ENCODE assay signal across 9 cellular contexts in the genomic region with DNA sequence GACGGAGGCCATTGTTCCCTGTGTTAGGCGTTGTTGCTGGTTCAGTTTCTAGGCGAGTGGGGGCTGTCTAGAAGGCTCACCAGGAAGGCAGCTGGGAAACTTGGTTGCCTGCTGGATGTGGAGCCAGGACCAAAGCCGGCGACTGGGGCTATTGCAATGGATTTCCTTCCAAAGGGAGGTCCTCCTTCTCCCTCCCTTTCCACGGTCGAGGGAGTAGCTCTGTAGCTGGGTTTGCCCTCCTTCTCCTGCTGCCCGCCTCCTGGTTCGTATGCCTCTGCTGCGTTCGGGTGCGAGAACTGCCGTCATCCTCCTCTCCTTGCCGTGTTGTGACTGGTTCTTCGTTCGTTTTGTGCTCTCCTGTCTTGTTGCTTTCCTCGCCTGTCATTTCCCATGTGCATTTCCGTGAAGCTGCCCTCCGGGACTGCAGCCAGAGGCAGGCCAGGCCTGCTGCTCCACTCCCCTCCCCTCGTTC.
DNase-seq lines count a peak whose midpoint lies in the region; ATAC-seq, FAIRE-seq and TF ChIP-seq lines count a peak whose summit lies in the region.
"Had no signal": no experiment of that assay in that cellular context is flagged by ENCODE, and none has a peak within 500 bp of the region (broad histone marks: within the 10 kb centered on the region; RNA-seq: fewer than 3 reads in every experiment).

No MANE protein-coding gene starts in this region.

- no peaks in the 10 kb centered on the region for H3K27me3 Mint-ChIP-seq in WTC11 (ENCODE audit: low read depth)
- H3K27me3 Mint-ChIP-seq in type B pancreatic cell, result no peaks in the 10 kb centered on the region

- H3K4me3 Mint-ChIP-seq in WTC11 (peak overlapping the region; percentile 49), type B pancreatic cell (peak overlapping the region; percentile 69)
- H3K4me3 Mint-ChIP-seq: activated naive CD8-positive, alpha-beta T cell treated with anti-CD3 and anti-CD28 coated beads, Interleukin-2, amount 10 ng/mL, durations not matched to agents 7 days and 5 days had no signal

- H3K4me1 ChIP-seq in muscle layer of duodenum (ENCODE audit: control insufficient read depth in 1 of 2, insufficient read depth in 2 of 2, low read length in 2 of 2), result peaks cover 0 to 10% of the 10 kb centered on the region in 2 donors
- H3K4me1 ChIP-seq: HAP-1 had no signal

- ATAC-seq in WTC11 (peak; percentile 85), GM21825 (IDR thresholded peaks at IDR 0.05; ENCODE audit: unreplicated experiment) (no peak)

- H3K27me3 ChIP-seq in muscle layer of duodenum (ENCODE audit: low read depth, low read length), result no peaks in the 10 kb centered on the region

- no peaks in the 10 kb centered on the region for H3K36me3 ChIP-seq in muscle layer of duodenum (ENCODE audit: control insufficient read depth in 1 of 2, insufficient read depth in 2 of 2, low read length in 2 of 2)
- H3K36me3 ChIP-seq: HAP-1 had no signal

- no peak for TF ChIP-seq CTCF in WTC11 (IDR thresholded peaks at IDR 0.05)
- no peak for TF ChIP-seq CTCF in type B pancreatic cell (conservative IDR thresholded peaks at IDR 0.05)

- FAIRE-seq in urothelium cell line (lab: Jason Lieb, UNC), result no peak

- H3K9me3 Mint-ChIP-seq in WTC11 (no peaks in the 10 kb centered on the region), type B pancreatic cell (no peaks in the 10 kb centered on the region)
- H3K9me3 Mint-ChIP-seq: activated naive CD8-positive, alpha-beta T cell treated with anti-CD3 and anti-CD28 coated beads, Interleukin-2, amount 10 ng/mL, durations not matched to agents 7 days and 5 days had no signal

- H3K4me3 ChIP-seq in muscle layer of duodenum (ENCODE audit: low read depth in 1 of 2, low read length in 2 of 2), result peak overlapping the region; percentile 22 to 37
- H3K4me3 ChIP-seq: HAP-1 had no signal

- H3K4me1 Mint-ChIP-seq in WTC11 (peaks cover 33% of the 10 kb centered on the region), type B pancreatic cell (ENCODE audit: unreplicated experiment) (peaks cover 37% of the 10 kb centered on the region)
- H3K4me1 Mint-ChIP-seq: activated naive CD8-positive, alpha-beta T cell treated with anti-CD3 and anti-CD28 coated beads, Interleukin-2, amount 10 ng/mL, durations not matched to agents 7 days and 5 days had no signal

- DNase-seq in WTC11 (ENCODE audit: low spot score) (peak; percentile 38), globus pallidus (ENCODE audit: low spot score) (peak; percentile 20), type B pancreatic cell (ENCODE audit: extremely low spot score, unreplicated experiment) (no peak), HCEC 1CT (no peak), urothelium cell line (ENCODE audit: low spot score) (no peak)
- DNase-seq: activated naive CD8-positive, alpha-beta T cell treated with anti-CD3 and anti-CD28 coated beads, Interleukin-2, amount 10 ng/mL, durations not matched to agents 7 days and 5 days had no signal

- POLR2A ChIA-PET in WTC11 (lab: Charles Lee), result no interaction called here

- no peak overlapping the region for H3K27ac ChIP-seq in muscle layer of duodenum (ENCODE audit: low read length)

- H3K9me3 ChIP-seq in muscle layer of duodenum (ENCODE audit: control insufficient read depth in 1 of 2, low read length in 2 of 2), result no peaks in the 10 kb centered on the region
- H3K9me3 ChIP-seq: HAP-1 had no signal

- H3K36me3 Mint-ChIP-seq in WTC11, result no peaks in the 10 kb centered on the region
- H3K36me3 Mint-ChIP-seq in type B pancreatic cell, result no peaks in the 10 kb centered on the region
- H3K36me3 Mint-ChIP-seq: activated naive CD8-positive, alpha-beta T cell treated with anti-CD3 and anti-CD28 coated beads, Interleukin-2, amount 10 ng/mL, durations not matched to agents 7 days and 5 days had no signal

- CTCF ChIA-PET in WTC11 (lab: Charles Lee), result interaction anchor here (0.6 to 1.1 kb wide), 2 partner anchors 74 to 684 kb away, joined by 3 read pairs; no protein-coding TSS in a partner anchor

- H3K27ac Mint-ChIP-seq in WTC11 (peak overlapping the region; percentile 91), type B pancreatic cell (peak overlapping the region; percentile 17)
- H3K27ac Mint-ChIP-seq: activated naive CD8-positive, alpha-beta T cell treated with anti-CD3 and anti-CD28 coated beads, Interleukin-2, amount 10 ng/mL, durations not matched to agents 7 days and 5 days had no signal

TF ChIP-seq in WTC11, 78 proteins besides CTCF, POLR2A, EP300 and RAD21 (continues in another document):
- TF ChIP-seq ZNF219 (CRISPR knock-in tag; IDR thresholded peaks at IDR 0.05; ENCODE audit: borderline replicate concordance) (no peak), HMGA2 (CRISPR knock-in tag; IDR thresholded peaks at IDR 0.05) (no peak), CREB1 (CRISPR knock-in tag; IDR thresholded peaks at IDR 0.05) (no peak), ATF1 (CRISPR knock-in tag; IDR thresholded peaks at IDR 0.05) (no peak), PRDM15 (CRISPR knock-in tag; IDR thresholded peaks at IDR 0.05) (peak; percentile 39; the same call in 1 of the 2 replicates), MAX (CRISPR knock-in tag; IDR thresholded peaks at IDR 0.05) (peak; percentile 30), ZNF532 (CRISPR knock-in tag; IDR thresholded peaks at IDR 0.05; ENCODE audit: borderline replicate concordance) (no peak), ZNF416 (CRISPR knock-in tag; IDR thresholded peaks at IDR 0.05) (no peak)
- TF ChIP-seq, protein P1, sequence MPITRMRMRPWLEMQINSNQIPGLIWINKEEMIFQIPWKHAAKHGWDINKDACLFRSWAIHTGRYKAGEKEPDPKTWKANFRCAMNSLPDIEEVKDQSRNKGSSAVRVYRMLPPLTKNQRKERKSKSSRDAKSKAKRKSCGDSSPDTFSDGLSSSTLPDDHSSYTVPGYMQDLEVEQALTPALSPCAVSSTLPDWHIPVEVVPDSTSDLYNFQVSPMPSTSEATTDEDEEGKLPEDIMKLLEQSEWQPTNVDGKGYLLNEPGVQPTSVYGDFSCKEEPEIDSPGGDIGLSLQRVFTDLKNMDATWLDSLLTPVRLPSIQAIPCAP (CRISPR knock-in tag; IDR thresholded peaks at IDR 0.05), result no peak

Comparison
In these comparisons a context has a peak if more than half of its experiments do, and no peak if none do; other contexts are left out.
1. DNase-seq: peak in WTC11 (single experiment) and globus pallidus (single experiment); none in type B pancreatic cell (single experiment), HCEC 1CT (single experiment) and urothelium cell line (single experiment).